Comparison of ENCODE assay signal across 1 cellular context in the genomic region with DNA sequence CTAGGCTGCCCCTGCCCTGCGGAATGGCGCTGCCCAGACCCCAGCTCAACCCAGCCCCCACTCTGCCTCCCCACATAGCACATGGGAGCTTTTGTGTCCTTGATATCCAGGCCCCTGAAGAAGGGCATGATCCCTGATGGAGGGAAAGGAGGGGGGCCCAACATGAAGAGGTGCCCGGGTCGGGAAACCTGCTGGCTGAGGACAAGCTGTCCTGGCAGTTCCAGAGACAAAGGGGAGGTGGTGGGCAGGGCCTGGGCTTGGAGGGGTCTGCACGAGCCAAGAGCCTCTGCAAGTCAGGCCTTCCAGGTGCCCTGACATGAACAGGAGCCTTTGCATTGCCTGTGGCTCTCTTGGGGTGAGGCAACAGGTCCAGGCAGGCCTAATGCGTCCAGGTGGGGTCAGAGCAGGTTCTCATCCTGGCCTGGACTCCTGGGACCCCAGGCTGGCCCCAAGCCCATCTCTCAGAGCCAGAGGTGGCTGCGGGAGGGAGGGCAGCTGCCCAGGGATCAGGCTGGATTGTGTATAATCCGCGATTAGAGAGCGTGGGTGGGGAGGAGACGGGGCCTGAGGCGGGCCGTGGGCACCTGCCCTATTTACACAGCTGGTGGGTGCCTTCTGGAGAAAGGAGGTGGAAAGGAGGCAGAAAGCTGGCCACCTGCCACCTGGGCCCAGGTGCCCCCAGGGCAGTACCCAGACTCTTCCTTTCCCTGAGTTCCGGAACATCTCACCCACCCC.
TF ChIP-seq lines count a peak whose summit lies in the region.

No MANE protein-coding gene starts in this region.

TF ChIP-seq in HepG2, 621 proteins besides CTCF, POLR2A, EP300 and RAD21:
- no peak for TF ChIP-seq ZNF557 (CRISPR knock-in tag; IDR thresholded peaks at IDR 0.05)
- TF ChIP-seq, protein P1, sequence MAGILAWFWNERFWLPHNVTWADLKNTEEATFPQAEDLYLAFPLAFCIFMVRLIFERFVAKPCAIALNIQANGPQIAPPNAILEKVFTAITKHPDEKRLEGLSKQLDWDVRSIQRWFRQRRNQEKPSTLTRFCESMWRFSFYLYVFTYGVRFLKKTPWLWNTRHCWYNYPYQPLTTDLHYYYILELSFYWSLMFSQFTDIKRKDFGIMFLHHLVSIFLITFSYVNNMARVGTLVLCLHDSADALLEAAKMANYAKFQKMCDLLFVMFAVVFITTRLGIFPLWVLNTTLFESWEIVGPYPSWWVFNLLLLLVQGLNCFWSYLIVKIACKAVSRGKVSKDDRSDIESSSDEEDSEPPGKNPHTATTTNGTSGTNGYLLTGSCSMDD (CRISPR knock-in tag; IDR thresholded peaks at IDR 0.05), result no peak
- no peak for TF ChIP-seq ZNF543 (CRISPR knock-in tag; IDR thresholded peaks at IDR 0.05)
- TF ChIP-seq ZNF678 (CRISPR knock-in tag; IDR thresholded peaks at IDR 0.05), result no peak
- TF ChIP-seq, protein P2, sequence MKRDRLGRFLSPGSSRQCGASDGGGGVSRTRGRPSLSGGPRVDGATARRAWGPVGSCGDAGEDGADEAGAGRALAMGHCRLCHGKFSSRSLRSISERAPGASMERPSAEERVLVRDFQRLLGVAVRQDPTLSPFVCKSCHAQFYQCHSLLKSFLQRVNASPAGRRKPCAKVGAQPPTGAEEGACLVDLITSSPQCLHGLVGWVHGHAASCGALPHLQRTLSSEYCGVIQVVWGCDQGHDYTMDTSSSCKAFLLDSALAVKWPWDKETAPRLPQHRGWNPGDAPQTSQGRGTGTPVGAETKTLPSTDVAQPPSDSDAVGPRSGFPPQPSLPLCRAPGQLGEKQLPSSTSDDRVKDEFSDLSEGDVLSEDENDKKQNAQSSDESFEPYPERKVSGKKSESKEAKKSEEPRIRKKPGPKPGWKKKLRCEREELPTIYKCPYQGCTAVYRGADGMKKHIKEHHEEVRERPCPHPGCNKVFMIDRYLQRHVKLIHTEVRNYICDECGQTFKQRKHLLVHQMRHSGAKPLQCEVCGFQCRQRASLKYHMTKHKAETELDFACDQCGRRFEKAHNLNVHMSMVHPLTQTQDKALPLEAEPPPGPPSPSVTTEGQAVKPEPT (CRISPR knock-in tag; IDR thresholded peaks at IDR 0.05; ENCODE audit: low read depth), result no peak
- no peak for TF ChIP-seq ZKSCAN8 (CRISPR knock-in tag; IDR thresholded peaks at IDR 0.05; ENCODE audit: borderline replicate concordance)
- no peak for TF ChIP-seq STAT5B (CRISPR knock-in tag; IDR thresholded peaks at IDR 0.05)
- TF ChIP-seq, protein P3, sequence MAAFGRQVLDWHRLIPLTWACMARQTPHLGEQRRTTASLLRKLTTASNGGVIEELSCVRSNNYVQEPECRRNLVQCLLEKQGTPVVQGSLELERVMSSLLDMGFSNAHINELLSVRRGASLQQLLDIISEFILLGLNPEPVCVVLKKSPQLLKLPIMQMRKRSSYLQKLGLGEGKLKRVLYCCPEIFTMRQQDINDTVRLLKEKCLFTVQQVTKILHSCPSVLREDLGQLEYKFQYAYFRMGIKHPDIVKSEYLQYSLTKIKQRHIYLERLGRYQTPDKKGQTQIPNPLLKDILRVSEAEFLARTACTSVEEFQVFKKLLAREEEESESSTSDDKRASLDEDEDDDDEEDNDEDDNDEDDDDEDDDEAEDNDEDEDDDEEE (CRISPR knock-in tag; IDR thresholded peaks at IDR 0.05), result no peak
- TF ChIP-seq ZNF598 (CRISPR knock-in tag; IDR thresholded peaks at IDR 0.05; ENCODE audit: borderline replicate concordance), result no peak
